9 cellular contexts compared by ENCODE assay signal in genomic region chr22:37229012-37229804, GRCh38. TPM values are rescaled to one million over a fixed set of nuclear protein-coding genes. Genes with fewer than 3 reads are reported as not detected.
DNase-seq lines count a peak whose midpoint lies in the region; ATAC-seq, FAIRE-seq and TF ChIP-seq lines count a peak whose summit lies in the region.
"Had no signal": no experiment of that assay in that cellular context is flagged by ENCODE, and none has a peak within 500 bp of the region (broad histone marks: within the 10 kb centered on the region; RNA-seq: fewer than 3 reads in every experiment).

No MANE protein-coding gene starts in this region.

- intact Hi-C loops in lower lobe of right lung (cut with DNase I), result no loop called here

- no peak for FAIRE-seq in HTR-8/SVneo (lab: Jason Lieb, UNC)

- H3K4me3 Mint-ChIP-seq in activated naive CD8-positive, alpha-beta T cell, result peak overlapping the region; percentile 86
- no peak overlapping the region for H3K4me3 Mint-ChIP-seq in endothelial cell (ENCODE audit: unreplicated experiment)

- H3K4me3 ChIP-seq in BJ (ENCODE audit: low read depth, low read length) (no peak overlapping the region), lower lobe of right lung (peak overlapping the region; percentile 8)

- H3K27me3 ChIP-seq in BJ (ENCODE audit: control insufficient read depth, insufficient read depth, low read length) (no peaks in the 10 kb centered on the region), lower lobe of right lung (ENCODE audit: low read depth) (no peaks in the 10 kb centered on the region)

- H3K9me3 Mint-ChIP-seq in activated naive CD8-positive, alpha-beta T cell (ENCODE audit: low read depth), result no peaks in the 10 kb centered on the region
- peaks cover 4% of the 10 kb centered on the region for H3K9me3 Mint-ChIP-seq in endothelial cell (ENCODE audit: unreplicated experiment)

- H3K27ac ChIP-seq in lower lobe of right lung, result peak overlapping the region; percentile 81

- DNase-seq in BJ (ENCODE audit: low read depth) (peak; percentile 30), HTR-8/SVneo (ENCODE audit: insufficient read length, low spot score) (peak; percentile 54), lower lobe of right lung (no peak), anterior cingulate cortex (lab: John Stamatoyannopoulos, UW) (no peak), NOMO-1 treated with dmso at 0.1 percent for 144 hours (lab: John Stamatoyannopoulos, UW; ENCODE audit: unreplicated experiment) (no peak), endothelial cell (ENCODE audit: low spot score) (no peak)
- DNase-seq: GOT3 had no signal

- peak; percentile 2 to 12 for ATAC-seq in lower lobe of right lung
- no peak for ATAC-seq in HG03442 (IDR thresholded peaks at IDR 0.05; ENCODE audit: unreplicated experiment)

- no peaks in the 10 kb centered on the region; the same call in 1 of the 2 replicates for H3K36me3 ChIP-seq in BJ (ENCODE audit: control insufficient read depth, insufficient read depth, low read length)
- H3K36me3 ChIP-seq in lower lobe of right lung, result peaks cover 33% of the 10 kb centered on the region

- peaks cover 88% of the 10 kb centered on the region for H3K4me1 Mint-ChIP-seq in activated naive CD8-positive, alpha-beta T cell (ENCODE audit: low read depth)
- no peaks in the 10 kb centered on the region for H3K4me1 Mint-ChIP-seq in endothelial cell (ENCODE audit: unreplicated experiment)

- no peak for TF ChIP-seq CTCF in BJ (IDR thresholded peaks at IDR 0.05; ENCODE audit: insufficient read depth, low read depth, low read length)
- TF ChIP-seq CTCF in lower lobe of right lung (IDR thresholded peaks at IDR 0.05), result no peak
- no peak for TF ChIP-seq CTCF in endothelial cell (IDR thresholded peaks at IDR 0.05; ENCODE audit: unreplicated experiment)

- H3K9me3 ChIP-seq in lower lobe of right lung, result no peaks in the 10 kb centered on the region

- H3K4me1 ChIP-seq in lower lobe of right lung, result peaks cover 35% of the 10 kb centered on the region

- CTCF ChIA-PET in BJ (lab: Yijun Ruan, JAX), result interaction anchor here (1.0 to 3.7 kb wide), 7 partner anchors 13 to 309 kb away, joined by 3 to 46 read pairs (median 6); no protein-coding TSS in a partner anchor

- H3K27ac Mint-ChIP-seq in activated naive CD8-positive, alpha-beta T cell, result peak overlapping the region; percentile 96
- H3K27ac Mint-ChIP-seq in endothelial cell (ENCODE audit: unreplicated experiment), result no peak overlapping the region

- POLR2A ChIA-PET in BJ (lab: Charles Lee), result interaction anchor here (0.6 kb wide), 1 partner anchor 18 kb away, joined by 3 read pairs; no protein-coding TSS in a partner anchor

- peaks cover 15% of the 10 kb centered on the region for H3K36me3 Mint-ChIP-seq in activated naive CD8-positive, alpha-beta T cell
- H3K36me3 Mint-ChIP-seq in endothelial cell (ENCODE audit: low read depth, unreplicated experiment), result peaks cover 9% of the 10 kb centered on the region

- no peaks in the 10 kb centered on the region for H3K27me3 Mint-ChIP-seq in activated naive CD8-positive, alpha-beta T cell
- peaks cover 7% of the 10 kb centered on the region for H3K27me3 Mint-ChIP-seq in endothelial cell (ENCODE audit: unreplicated experiment)

RNA-seq across cellular contexts. Expression of gene RAC2, which starts 14.9 kb away (rescaled TPM):
- polyA plus RNA-seq in BJ (2011; rRNA removed), result 13.7 and 25.7 TPM in 2 replicates
- 14.2 and 18.9 TPM in 2 replicates for polyA minus RNA-seq in BJ (2011; rRNA and poly(A)+ RNA removed)
- total RNA-seq in lower lobe of right lung (111 TPM), endothelial cell (ENCODE audit: unreplicated experiment) (16.6 TPM)

RNA-seq across cellular contexts. Expression of gene SSTR3, which starts 16.9 kb away (rescaled TPM):
- not detected in 2 replicates for polyA plus RNA-seq in BJ (2011; rRNA removed)
- polyA minus RNA-seq in BJ (2011; rRNA and poly(A)+ RNA removed), result not detected in 2 replicates
- total RNA-seq in lower lobe of right lung (not detected), endothelial cell (ENCODE audit: unreplicated experiment) (0.13 TPM)

RNA-seq across cellular contexts. Expression of gene C1QTNF6, which starts 41.2 kb away (rescaled TPM):
- polyA plus RNA-seq in BJ (2011; rRNA removed), result 11.8 and 19.3 TPM in 2 replicates
- 4.8 and 6.7 TPM in 2 replicates for polyA minus RNA-seq in BJ (2011; rRNA and poly(A)+ RNA removed)
- total RNA-seq in lower lobe of right lung, result 5.3 TPM
- total RNA-seq in endothelial cell (ENCODE audit: unreplicated experiment), result 32.7 TPM

RNA-seq across cellular contexts. Expression of gene CYTH4, which starts 53.1 kb away (rescaled TPM):
- polyA plus RNA-seq in BJ (2011; rRNA removed), result not detected in 2 replicates
- 0.05 TPM in 1 of 2 replicates, not detected in the other for polyA minus RNA-seq in BJ (2011; rRNA and poly(A)+ RNA removed)
- total RNA-seq in lower lobe of right lung (45.4 TPM), endothelial cell (ENCODE audit: unreplicated experiment) (0.33 TPM)

Comparison
In these comparisons a context has a peak if more than half of its experiments do, and no peak if none do; other contexts are left out.
1. DNase-seq: peak in BJ (single experiment) and HTR-8/SVneo (single experiment); none in lower lobe of right lung (single experiment), anterior cingulate cortex (0 of 58), NOMO-1 treated with dmso at 0.1 percent for 144 hours (single experiment) and endothelial cell (single experiment).